In genomic region chr5:79093762-79094161, GRCh38 we compare ENCODE assay signal across 21 cellular contexts. TPM values are rescaled to one million over a fixed set of nuclear protein-coding genes. Genes with fewer than 3 reads are reported as not detected.
A peak's percentile ranks its signal among the peaks of the same experiment; 100 is the strongest.
DNase-seq lines count a peak whose midpoint lies in the region; ATAC-seq, FAIRE-seq and TF ChIP-seq lines count a peak whose summit lies in the region.
"Had no signal": no experiment of that assay in that cellular context is flagged by ENCODE, and none has a peak within 500 bp of the region (broad histone marks: within the 10 kb centered on the region; RNA-seq: fewer than 3 reads in every experiment).

No MANE protein-coding gene starts in this region.

- no peaks in the 10 kb centered on the region for H3F3A ChIP-seq in SK-N-SH (replicated peaks; ENCODE audit: insufficient read depth)

- ATAC-seq in pancreas (peak in 3 of 4 donors; percentile 54 to 68 (median 56)), HG03378 (IDR thresholded peaks at IDR 0.05; ENCODE audit: unreplicated experiment) (no peak), HG03280 (IDR thresholded peaks at IDR 0.05; ENCODE audit: unreplicated experiment) (no peak), GM21529 (IDR thresholded peaks at IDR 0.05; ENCODE audit: unreplicated experiment) (no peak)
- ATAC-seq: body of pancreas had no signal

- peaks cover 0 to 16% of the 10 kb centered on the region in 2 experiments; a peak in 2 of 4 replicates for H3K4me1 ChIP-seq in SK-N-SH (ENCODE audit: control insufficient read depth in 1 of 2, insufficient read depth in 2 of 2, low read depth in 1 of 2, low read length in 1 of 2)
- peaks cover 0 to 9% (median 7%) of the 10 kb centered on the region in 3 donors for H3K4me1 ChIP-seq in pancreas

- CTCF ChIA-PET in SK-N-SH (lab: Yijun Ruan, JAX), result interaction anchor here (1.6 to 1.7 kb wide), 2 partner anchors 69 to 70 kb away, joined by 5 to 9 read pairs; no protein-coding TSS in a partner anchor

- no peak for TF ChIP-seq CTCF in SK-N-SH (IDR thresholded peaks at IDR 0.05)
- no peak for TF ChIP-seq CTCF in pancreas (IDR thresholded peaks at IDR 0.05)

- no peaks in the 10 kb centered on the region for H3K27me3 ChIP-seq in SK-N-SH (ENCODE audit: insufficient read depth)
- H3K27me3 ChIP-seq in pancreas, result no peaks in the 10 kb centered on the region
- H3K27me3 ChIP-seq: body of pancreas had no signal

- peak in 1 of 2 experiments; percentile 85; a peak in 2 of 4 replicates for TF ChIP-seq EP300 in SK-N-SH (IDR thresholded peaks at IDR 0.05; ENCODE audit: borderline replicate concordance in 1 of 2, low read depth in 1 of 2, low read length in 1 of 2)

- no peaks in the 10 kb centered on the region for H3K9me3 ChIP-seq in SK-N-SH
- H3K9me3 ChIP-seq in pancreas, result no peaks in the 10 kb centered on the region
- H3K9me3 ChIP-seq: body of pancreas, left ventricle myocardium inferior had no signal

- H3K4me3 ChIP-seq in SK-N-SH (ENCODE audit: low read depth in 2 of 2, low read length in 1 of 2), result no peak overlapping the region
- no peak overlapping the region for H3K4me3 ChIP-seq in pancreas
- H3K4me3 ChIP-seq: body of pancreas, left ventricle myocardium inferior had no signal

- H2AFZ ChIP-seq in SK-N-SH (ENCODE audit: low read depth), result no peak overlapping the region

- no peak for FAIRE-seq in pancreas (lab: Jason Lieb, UNC)
- FAIRE-seq: G401.6 had no signal

- POLR2A ChIA-PET in SK-N-SH (lab: Yijun Ruan, JAX), result interaction anchor here (0.6 kb wide), 1 partner anchor 1232 kb away, joined by 3 read pairs; no protein-coding TSS in a partner anchor

- WGBS in SK-N-SH (ENCODE audit: low lambda C conversion rate), result 19% methylated on average over 3 of the region's 3 CpGs
- 35 to 37% methylated on average over 3 of the region's 3 CpGs for WGBS in pancreas, 2 donors

- intact Hi-C loops in pancreas (cut with DNase I), result no loop called here

- peak; percentile 43 for DNase-seq in NCI-H1092 (lab: John Stamatoyannopoulos, UW)
- DNase-seq in NCI-H2196 treated with DMSO at 0.1 percent for 48 hours (lab: John Stamatoyannopoulos, UW; ENCODE audit: unreplicated experiment), result peak; percentile 3
- peak; percentile 70 for DNase-seq in SK-N-SH
- no peak for DNase-seq in pancreas
- DNase-seq: activated CD4-positive, CD25-positive, alpha-beta regulatory T cell treated with anti-CD3 and anti-CD28 coated beads, Interleukin-2, amount 50 U/mL, for 72 hours; activated naive CD4-positive, alpha-beta T cell treated with anti-CD3 and anti-CD28 coated beads, Interleukin-2, amount 10 ng/mL, durations not matched to agents 7 days and 5 days; body of pancreas; C1 segment of cervical spinal cord; hippocampal formation; left ventricle myocardium inferior; naive B cell; stimulated activated CD4-positive, alpha-beta T cell treated with anti-CD3 and anti-CD28 coated beads, Interleukin-2, amount 100 ng/mL, for 24 hours; stimulated activated CD8-positive, alpha-beta memory T cell treated with anti-CD3 and anti-CD28 coated beads, Interleukin-4, amount 100 ng/mL, for 48 hours; T-helper 1 cell had no signal

- H4K20me1 ChIP-seq in SK-N-SH (ENCODE audit: insufficient read depth), result no peaks in the 10 kb centered on the region

- H3K9me2 ChIP-seq in SK-N-SH, result no peaks in the 10 kb centered on the region

- TF ChIP-seq RAD21 in SK-N-SH (IDR thresholded peaks at IDR 0.05; ENCODE audit: low read length), result no peak

- peak overlapping the region in 1 of 2 experiments; percentile 98; a peak in 2 of 4 replicates for H3K27ac ChIP-seq in SK-N-SH (ENCODE audit: low read depth in 2 of 2, low read length in 1 of 2)
- H3K27ac ChIP-seq in pancreas, result no peak overlapping the region
- H3K27ac ChIP-seq: body of pancreas, left ventricle myocardium inferior had no signal

- no peaks in the 10 kb centered on the region for H3K36me3 ChIP-seq in SK-N-SH (replicated peaks in 1 of 2; ENCODE audit: control insufficient read depth in 1 of 2, insufficient read depth in 2 of 2, low read length in 1 of 2)
- H3K36me3 ChIP-seq in pancreas, result no peaks in the 10 kb centered on the region
- H3K36me3 ChIP-seq: left ventricle myocardium inferior had no signal

- H3K9ac ChIP-seq in SK-N-SH, result no peak overlapping the region

- no peaks in the 10 kb centered on the region for H3K79me2 ChIP-seq in SK-N-SH (ENCODE audit: insufficient read depth)

- no peak overlapping the region for H3K4me2 ChIP-seq in SK-N-SH

TF ChIP-seq in SK-N-SH, 30 proteins besides CTCF, POLR2A, EP300 and RAD21 (continues in another document):
- TF ChIP-seq ELF1 (IDR thresholded peaks at IDR 0.05) (no peak), FOXM1 (IDR thresholded peaks at IDR 0.05; ENCODE audit: low read depth) (no peak), FOXJ3 (CRISPR knock-in tag; IDR thresholded peaks at IDR 0.05) (0 out of 2 replicates have a peak, but pooled peaks have one; percentile 20), REST (IDR thresholded peaks at IDR 0.05; ENCODE audit: low read depth, low read length) (no peak), JUND (IDR thresholded peaks at IDR 0.05) (no peak), RCOR1 (IDR thresholded peaks at IDR 0.05; ENCODE audit: low read length) (peak; percentile 89), MEF2A (IDR thresholded peaks at IDR 0.05; ENCODE audit: borderline replicate concordance, low read depth) (no peak), SMC3 (IDR thresholded peaks at IDR 0.05; ENCODE audit: low read depth, low read length) (no peak), RXRA (IDR thresholded peaks at IDR 0.05; ENCODE audit: borderline replicate concordance, low read depth) (no peak), NRF1 (IDR thresholded peaks at IDR 0.05; ENCODE audit: low read depth, low read length) (no peak)
- TF ChIP-seq, protein P1, sequence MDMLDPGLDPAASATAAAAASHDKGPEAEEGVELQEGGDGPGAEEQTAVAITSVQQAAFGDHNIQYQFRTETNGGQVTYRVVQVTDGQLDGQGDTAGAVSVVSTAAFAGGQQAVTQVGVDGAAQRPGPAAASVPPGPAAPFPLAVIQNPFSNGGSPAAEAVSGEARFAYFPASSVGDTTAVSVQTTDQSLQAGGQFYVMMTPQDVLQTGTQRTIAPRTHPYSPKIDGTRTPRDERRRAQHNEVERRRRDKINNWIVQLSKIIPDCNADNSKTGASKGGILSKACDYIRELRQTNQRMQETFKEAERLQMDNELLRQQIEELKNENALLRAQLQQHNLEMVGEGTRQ (IDR thresholded peaks at IDR 0.05; ENCODE audit: borderline replicate concordance, low read depth, low read length), result no peak
- TF ChIP-seq, protein P2, sequence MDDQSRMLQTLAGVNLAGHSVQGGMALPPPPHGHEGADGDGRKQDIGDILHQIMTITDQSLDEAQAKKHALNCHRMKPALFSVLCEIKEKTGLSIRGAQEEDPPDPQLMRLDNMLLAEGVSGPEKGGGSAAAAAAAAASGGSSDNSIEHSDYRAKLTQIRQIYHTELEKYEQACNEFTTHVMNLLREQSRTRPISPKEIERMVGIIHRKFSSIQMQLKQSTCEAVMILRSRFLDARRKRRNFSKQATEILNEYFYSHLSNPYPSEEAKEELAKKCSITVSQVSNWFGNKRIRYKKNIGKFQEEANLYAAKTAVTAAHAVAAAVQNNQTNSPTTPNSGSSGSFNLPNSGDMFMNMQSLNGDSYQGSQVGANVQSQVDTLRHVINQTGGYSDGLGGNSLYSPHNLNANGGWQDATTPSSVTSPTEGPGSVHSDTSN (IDR thresholded peaks at IDR 0.05), result no peak

RNA-seq across cellular contexts. Expression of gene BHMT, which starts 17.8 kb away (rescaled TPM):
- not detected in 2 replicates for polyA plus RNA-seq in SK-N-SH (2012; rRNA removed)
- polyA plus RNA-seq in SK-N-SH (2012; cell fraction: cytosol; rRNA removed), result not detected in 2 replicates
- not detected in 2 replicates for polyA plus RNA-seq in SK-N-SH (2012; cell fraction: nucleus; rRNA removed)
- total RNA-seq in pancreas, result under 1 TPM in 1 of 6 donors, not detected in 5; 0.66 TPM
- under 1 TPM in 1 of 2 donors, not detected in 1; 0.14 TPM for polyA plus RNA-seq in pancreas
- total RNA-seq: body of pancreas, dermis microvascular lymphatic vessel endothelial cell, left ventricle myocardium inferior, RPMI7951 had no signal
- polyA plus RNA-seq: fibroblast of lung had no signal

RNA-seq across cellular contexts. Expression of gene BHMT2, which starts 24.2 kb away (rescaled TPM):
- not detected in 2 replicates for polyA plus RNA-seq in SK-N-SH (2012; rRNA removed)
- not detected in 2 replicates for polyA plus RNA-seq in SK-N-SH (2012; cell fraction: cytosol; rRNA removed)
- not detected in 2 replicates for polyA plus RNA-seq in SK-N-SH (2012; cell fraction: nucleus; rRNA removed)
- total RNA-seq in pancreas, result 1 to 10 TPM in 3 of 6 donors, under 1 TPM in 3; 0.28 to 2.1 (median 1.2) TPM
- polyA plus RNA-seq in pancreas, result 1 to 10 TPM; 1.4 to 2.8 TPM
- total RNA-seq: RPMI7951 had no signal

RNA-seq across cellular contexts. Expression of gene DMGDH, which starts 24.3 kb away (rescaled TPM):
- polyA plus RNA-seq in SK-N-SH (2012; rRNA removed) (0.56 and 0.70 TPM in 2 replicates), pancreas (1 to 10 TPM in 1 of 2 donors, under 1 TPM in 1; 0.23 to 1.4 TPM)
- 0.28 and 0.41 TPM in 2 replicates for polyA plus RNA-seq in SK-N-SH (2012; cell fraction: cytosol; rRNA removed)
- 0.79 and 1.5 TPM in 2 replicates for polyA plus RNA-seq in SK-N-SH (2012; cell fraction: nucleus; rRNA removed)
- total RNA-seq in pancreas, result 1 to 10 TPM in 5 of 6 donors, under 1 TPM in 1; 0.83 to 4.9 (median 1.6) TPM
- total RNA-seq: RPMI7951 had no signal

Comparison
In these comparisons a context has a peak if more than half of its experiments do, and no peak if none do; other contexts are left out.
1. DNase-seq: peak in NCI-H1092 (single experiment), NCI-H2196 treated with DMSO at 0.1 percent for 48 hours (single experiment) and SK-N-SH (single experiment); none in pancreas (0 of 6).
2. ATAC-seq: peak in pancreas (3 of 4); none in HG03378 (single experiment), HG03280 (single experiment) and GM21529 (single experiment).